18 cellular contexts compared by ENCODE assay signal in genomic region chr16:10562361-10562899, GRCh38. TPM values are rescaled to one million over a fixed set of nuclear protein-coding genes. Genes with fewer than 3 reads are reported as not detected.
A peak's percentile ranks its signal among the peaks of the same experiment; 100 is the strongest.
DNase-seq lines count a peak whose midpoint lies in the region; ATAC-seq, FAIRE-seq and TF ChIP-seq lines count a peak whose summit lies in the region.
"Had no signal": no experiment of that assay in that cellular context is flagged by ENCODE, and none has a peak within 500 bp of the region (broad histone marks: within the 10 kb centered on the region; RNA-seq: fewer than 3 reads in every experiment).

No MANE protein-coding gene starts in this region.

- no peak for FAIRE-seq in K562 (lab: Jason Lieb, UNC)
- FAIRE-seq: H1 had no signal

- in situ Hi-C loops in K562 (cut with MboI): no loop called here

- H4K20me1 ChIP-seq in GM23338 (replicated peaks; ENCODE audit: insufficient read depth) (peaks cover 4% of the 10 kb centered on the region; the same call in 1 of the 2 replicates), K562 (replicated peaks; ENCODE audit: control insufficient read depth, insufficient read depth, low read length) (0 out of 2 replicates have a peak, but pooled peaks cover 6% of the 10 kb centered on the region)

- peaks cover 41% of the 10 kb centered on the region for H3K9me3 Mint-ChIP-seq in GM23338
- peaks cover 3% of the 10 kb centered on the region for H3K9me3 Mint-ChIP-seq in activated CD4-positive, alpha-beta T cell treated with anti-CD3 and anti-CD28 coated beads for 36 hours (ENCODE audit: low read depth)

- H3K9ac ChIP-seq in K562 (ENCODE audit: insufficient read depth in 1 of 2, low read depth in 2 of 2, low read length in 2 of 2): no peak overlapping the region

- ATAC-seq in GM23338 (no peak), K562 (no peak)
- no peak for ATAC-seq in activated CD4-positive, alpha-beta T cell treated with anti-CD3 and anti-CD28 coated beads for 36 hours
- ATAC-seq: SK-N-SH treated with all-trans-retinoic acid at 6 μM for 48 hours had no signal

- H3K4me3 ChIP-seq in GM23338 (no peak overlapping the region), HEK293 (ENCODE audit: low read depth, low read length) (no peak overlapping the region), K562 (no peak overlapping the region)

- TF ChIP-seq RAD21 in K562 (CRISPR knock-in tag; conservative IDR thresholded peaks at IDR 0.05 in 1 of 2, IDR thresholded peaks at IDR 0.05 in 1 of 2): no peak

- no peaks in the 10 kb centered on the region for H3K9me3 ChIP-seq in HEK293 (ENCODE audit: control insufficient read depth, insufficient read depth, low read depth, low read length)
- no peaks in the 10 kb centered on the region for H3K9me3 ChIP-seq in K562 (replicated peaks; ENCODE audit: control insufficient read depth, insufficient read depth, low read depth, low read length)

- no peaks in the 10 kb centered on the region for H3F3A ChIP-seq in GM23338 (replicated peaks; ENCODE audit: low read depth)

- H3K9me2 ChIP-seq in GM23338 (ENCODE audit: insufficient read depth): no peaks in the 10 kb centered on the region

- no peaks in the 10 kb centered on the region for H3K4me1 ChIP-seq in GM23338 (ENCODE audit: insufficient read depth)
- H3K4me1 ChIP-seq in HEK293 (ENCODE audit: control insufficient read depth, insufficient read depth, low read length): no peaks in the 10 kb centered on the region
- peaks cover 0 to 5% of the 10 kb centered on the region in 2 experiments; a peak in 2 of 5 replicates for H3K4me1 ChIP-seq in K562 (replicated peaks in 1 of 2; ENCODE audit: control insufficient read depth in 2 of 2, insufficient read depth in 2 of 2, low read length in 2 of 2)

- no peak for TF ChIP-seq EP300 in K562 (IDR thresholded peaks at IDR 0.05; ENCODE audit: low read length)

- POLR2A ChIA-PET in HEK293 (lab: Yijun Ruan, JAX): no interaction called here
- POLR2A ChIA-PET in K562 (lab: Yijun Ruan, JAX): interaction anchor here (0.6 kb wide), 1 partner anchor 311 kb away, joined by 4 read pairs; no protein-coding TSS in a partner anchor
- POLR2A ChIA-PET in activated CD4-positive, alpha-beta T cell treated with anti-CD3 and anti-CD28 coated beads for 36 hours (lab: Charles Lee): no interaction called here

- BruUV-seq in K562 (replicated peaks; lab: Mats Ljungman, UMichigan): no TSS peak

- TF ChIP-seq CTCF in GM23338 (conservative IDR thresholded peaks at IDR 0.05; ENCODE audit: low read depth in 2 of 2) (no peak), HEK293 (tag by site-specific recombination; IDR thresholded peaks at IDR 0.05) (no peak), K562 (IDR thresholded peaks at IDR 0.05 in 2 of 3, conservative IDR thresholded peaks at IDR 0.05 in 1 of 3; ENCODE audit: insufficient read depth in 2 of 3, low read depth in 1 of 3, low read length in 3 of 3) (no peak)

- no peaks in the 10 kb centered on the region for H3K79me2 ChIP-seq in GM23338 (replicated peaks; ENCODE audit: insufficient read depth)
- H3K79me2 ChIP-seq in K562 (ENCODE audit: control insufficient read depth, insufficient read depth, low read length): no peaks in the 10 kb centered on the region

- no peak overlapping the region for H3K27ac Mint-ChIP-seq in GM23338
- H3K27ac Mint-ChIP-seq in activated CD4-positive, alpha-beta T cell treated with anti-CD3 and anti-CD28 coated beads for 36 hours: no peak overlapping the region
- H3K27ac Mint-ChIP-seq: B cell; CD4-positive, alpha-beta T cell had no signal

- H3K27me3 Mint-ChIP-seq in GM23338 (ENCODE audit: insufficient read depth, low read depth, poor library complexity): no peaks in the 10 kb centered on the region
- peaks cover 14% of the 10 kb centered on the region for H3K27me3 Mint-ChIP-seq in activated CD4-positive, alpha-beta T cell treated with anti-CD3 and anti-CD28 coated beads for 36 hours

- DNase-seq in GM23338 (ENCODE audit: low spot score) (no peak), K562 (ENCODE audit: extremely low read depth in 1 of 4, low spot score in 3 of 4) (no peak), myocyte (ENCODE audit: low read depth) (peak; percentile 57), H4 (ENCODE audit: low spot score) (no peak), KG1 (lab: John Stamatoyannopoulos, UW) (no peak)
- DNase-seq in activated CD4-positive, alpha-beta T cell treated with anti-CD3 and anti-CD28 coated beads for 36 hours: no peak
- DNase-seq: CD4-positive, alpha-beta T cell; IMR-90; NCI-H1048; NCI-H146; NCI-H2081; NCI-H510A treated with DMSO at 0.1 percent for 48 hours; NCI-H82; SHP77 had no signal

- no peaks in the 10 kb centered on the region for H3K4me1 Mint-ChIP-seq in GM23338
- peaks cover 4% of the 10 kb centered on the region for H3K4me1 Mint-ChIP-seq in activated CD4-positive, alpha-beta T cell treated with anti-CD3 and anti-CD28 coated beads for 36 hours

- H3K4me3 Mint-ChIP-seq in GM23338: no peak overlapping the region
- no peak overlapping the region for H3K4me3 Mint-ChIP-seq in activated CD4-positive, alpha-beta T cell treated with anti-CD3 and anti-CD28 coated beads for 36 hours
- H3K4me3 Mint-ChIP-seq: B cell; CD4-positive, alpha-beta T cell had no signal

- CTCF ChIA-PET in HEK293 (lab: Yijun Ruan, JAX) (interaction anchor here (0.6 to 1.0 kb wide), 2 partner anchors 41 to 127 kb away, joined by 3 read pairs; no protein-coding TSS in a partner anchor), K562 (lab: Yijun Ruan, JAX; ENCODE audit: low intra/inter-chr PET ratio) (no interaction called here)
- CTCF ChIA-PET in activated CD4-positive, alpha-beta T cell treated with anti-CD3 and anti-CD28 coated beads for 36 hours (lab: Charles Lee): interaction anchor here (0.7 to 1.8 kb wide), 2 partner anchors 48 to 922 kb away, joined by 3 to 5 read pairs; no protein-coding TSS in a partner anchor

- intact Hi-C loops in K562 (cut with micrococcal nuclease): no loop called here
- intact Hi-C loops in activated CD4-positive, alpha-beta T cell treated with anti-CD3 and anti-CD28 coated beads for 36 hours (cut with DNase I, micrococcal nuclease): no loop called here

- H3K27ac ChIP-seq in GM23338 (ENCODE audit: low read depth) (no peak overlapping the region), HEK293 (ENCODE audit: extremely low read depth, low read depth, low read length) (no peak overlapping the region), K562 (ENCODE audit: extremely low read depth, low read depth, low read length) (no peak overlapping the region)

- no peaks in the 10 kb centered on the region; the same call in 1 of the 2 replicates for H3K36me3 ChIP-seq in GM23338 (ENCODE audit: insufficient read depth)
- no peaks in the 10 kb centered on the region for H3K36me3 ChIP-seq in HEK293 (ENCODE audit: control insufficient read depth in 2 of 2, insufficient read depth in 1 of 2, low read length in 2 of 2)
- no peaks in the 10 kb centered on the region for H3K36me3 ChIP-seq in K562 (ENCODE audit: control insufficient read depth, insufficient read depth, low read length)

- H3K27me3 ChIP-seq in GM23338 (ENCODE audit: insufficient read depth) (no peaks in the 10 kb centered on the region), K562 (ENCODE audit: control insufficient read depth in 2 of 2, insufficient read depth in 2 of 2, low read length in 2 of 2) (peaks cover 4 to 41% of the 10 kb centered on the region in 2 experiments)

- H2AFZ ChIP-seq in GM23338: no peak overlapping the region
- no peak overlapping the region for H2AFZ ChIP-seq in K562 (ENCODE audit: low read depth, low read length)

- H3K36me3 Mint-ChIP-seq in GM23338 (ENCODE audit: low read depth): peaks cover 29% of the 10 kb centered on the region
- no peaks in the 10 kb centered on the region for H3K36me3 Mint-ChIP-seq in activated CD4-positive, alpha-beta T cell treated with anti-CD3 and anti-CD28 coated beads for 36 hours (ENCODE audit: low read depth)

- no peak for TF ChIP-seq POLR2A in K562 (conservative IDR thresholded peaks at IDR 0.05)

- no peak overlapping the region for H3K4me2 ChIP-seq in GM23338
- no peak overlapping the region for H3K4me2 ChIP-seq in K562 (ENCODE audit: insufficient read depth, low read length)

- no peaks in the 10 kb centered on the region for H3K9me1 ChIP-seq in K562 (ENCODE audit: control insufficient read depth, insufficient read depth, low read length)

TF ChIP-seq in GM23338, 12 proteins besides CTCF, POLR2A, EP300 and RAD21:
- TF ChIP-seq ZNF331 (CRISPR knock-in tag; IDR thresholded peaks at IDR 0.05; ENCODE audit: low read depth) (peak; percentile 36; the same call in 1 of the 2 replicates), CREB1 (CRISPR knock-in tag; IDR thresholded peaks at IDR 0.05; ENCODE audit: low read depth) (no peak)
TF ChIP-seq in GM23338: peak in this region for 1.

TF ChIP-seq in HEK293, 187 proteins besides CTCF, POLR2A, EP300 and RAD21:
- no peak for TF ChIP-seq ZNF776 (tag by site-specific recombination; IDR thresholded peaks at IDR 0.05; ENCODE audit: borderline replicate concordance)
- peak; percentile 60; the same call in 1 of the 2 replicates for TF ChIP-seq RBAK (tag by site-specific recombination; IDR thresholded peaks at IDR 0.05)

TF ChIP-seq in K562, 482 proteins besides CTCF, POLR2A, EP300 and RAD21:
- TF ChIP-seq CBFA2T3 (IDR thresholded peaks at IDR 0.05) (peak; percentile 24; the same call in 1 of the 2 replicates), ZKSCAN1 (IDR thresholded peaks at IDR 0.05; ENCODE audit: low read depth, low read length) (no peak)

RNA-seq across cellular contexts. Expression of gene EMP2, which starts 18.0 kb away (rescaled TPM):
- total RNA-seq in GM23338 (2014; rRNA removed; shearing (Covaris generic)): 7.3 and 7.4 TPM in 2 replicates
- polyA plus RNA-seq in GM23338 (2016; fragmentation: Nextera tagmentation; extraction: Ambion mirVana) (34.2 and 40.1 TPM in 2 replicates), K562 (2011; rRNA removed) (5.6 and 6.2 TPM in 2 replicates), K562 (2014; fragmentation: Illumina TruSeq; extraction: Trizol) (3.1 and 3.8 TPM in 2 replicates), K562 (2014; fragmentation: Nextera tagmentation; extraction: Ambion mirVana) (1 to 10 TPM; 3.1 TPM), K562 (2014; rRNA removed) (0.78 and 0.89 TPM in 2 replicates)
- 5.2 and 10.4 TPM in 2 replicates for total RNA-seq in K562 (2011; cell fraction: chromatin; rRNA removed; ENCODE audit: low replicate concordance)
- total RNA-seq in K562 (2011; cell fraction: nucleolus; rRNA removed): 3.8 and 5.5 TPM in 2 replicates
- total RNA-seq in K562 (2011; cell fraction: nucleoplasm; rRNA removed): 4.5 and 8.7 TPM in 2 replicates
- total RNA-seq in K562 (2014; rRNA removed) (0.73 and 0.98 TPM in 2 replicates), K562 (2014; rRNA removed; fragmentation: Illumina TruSeq; extraction: Trizol) (2.1 and 2.9 TPM in 2 replicates), K562 (2015; rRNA removed; fragmentation: Illumina TruSeq; extraction: Trizol) (0.76 and 1.4 TPM in 2 replicates), K562 (2021) (3.3 TPM in 2 replicates), myocyte (53.0 and 72.1 TPM in 2 replicates)
- 6.1 and 8.6 TPM in 2 replicates for polyA plus RNA-seq in K562 (2011; cell fraction: cytosol; rRNA removed)
- polyA plus RNA-seq in K562 (2011; cell fraction: nucleus; rRNA removed): 2.2 and 3.7 TPM in 2 replicates
- polyA plus RNA-seq in K562 (2012): 4.0 and 5.3 TPM in 2 replicates
- 6.8 and 11.1 TPM in 2 replicates for polyA minus RNA-seq in K562 (2011; rRNA and poly(A)+ RNA removed)
- polyA minus RNA-seq in K562 (2011; cell fraction: cytosol; rRNA and poly(A)+ RNA removed): 3.0 and 3.7 TPM in 2 replicates
- polyA minus RNA-seq in K562 (2011; cell fraction: nucleus; rRNA and poly(A)+ RNA removed): 1.1 and 1.3 TPM in 2 replicates
- 50.7 TPM for polyA plus RNA-seq in myocyte (2012)
- 9.7 and 9.9 TPM in 2 replicates for total RNA-seq in H4 (2014; rRNA removed; shearing (Covaris generic))
- total RNA-seq in activated CD4-positive, alpha-beta T cell treated with anti-CD3 and anti-CD28 coated beads for 36 hours: not detected
- total RNA-seq: B cell; CD4-positive, alpha-beta T cell had no signal
